In genomic region chr9:95081998-95082397, GRCh38 we compare ENCODE assay signal across 18 cellular contexts.
DNase-seq lines count a peak whose midpoint lies in the region; ATAC-seq and TF ChIP-seq lines count a peak whose summit lies in the region.
"Had no signal": no experiment of that assay in that cellular context is flagged by ENCODE, and none has a peak within 500 bp of the region (broad histone marks: within the 10 kb centered on the region; RNA-seq: fewer than 3 reads in every experiment).

No MANE protein-coding gene starts in this region.

- H3K4me3 ChIP-seq in heart right ventricle (no peak overlapping the region), sigmoid colon (no peak overlapping the region)
- H3K4me3 ChIP-seq in CD8-positive, alpha-beta T cell (ENCODE audit: low read depth, low read length) = no peak overlapping the region
- H3K4me3 ChIP-seq: hepatocyte had no signal

- POLR2A ChIA-PET in CD8-positive, alpha-beta T cell (lab: Charles Lee) = no interaction called here

- H3K4me1 ChIP-seq in heart right ventricle (peaks cover 23 to 100% (median 94%) of the 10 kb centered on the region in 9 donors), sigmoid colon (peaks cover 0 to 100% (median 91%) of the 10 kb centered on the region in 4 donors)
- H3K4me1 ChIP-seq in CD8-positive, alpha-beta T cell (ENCODE audit: insufficient read depth, low read length) = no peaks in the 10 kb centered on the region

- TF ChIP-seq POLR2A in sigmoid colon (IDR thresholded peaks at IDR 0.05) (no peak), GM18505 (IDR thresholded peaks at IDR 0.05; ENCODE audit: borderline replicate concordance, extremely low read depth, insufficient read depth, insufficient read length) (no peak)

- no peaks in the 10 kb centered on the region for H3K4me1 Mint-ChIP-seq in CD8-positive, alpha-beta T cell (ENCODE audit: low read depth)
- H3K4me1 Mint-ChIP-seq: natural killer cell had no signal

- CTCF ChIA-PET in CD8-positive, alpha-beta T cell (lab: Charles Lee) = no interaction called here

- no peak for TF ChIP-seq CTCF in heart right ventricle (IDR thresholded peaks at IDR 0.05)
- no peak for TF ChIP-seq CTCF in sigmoid colon (IDR thresholded peaks at IDR 0.05)
- no peak for TF ChIP-seq CTCF in CD8-positive, alpha-beta T cell (IDR thresholded peaks at IDR 0.05)

- H3K27ac Mint-ChIP-seq in CD8-positive, alpha-beta T cell = no peak overlapping the region
- H3K27ac Mint-ChIP-seq: natural killer cell; stimulated activated naive CD8-positive, alpha-beta T cell treated with anti-CD3 and anti-CD28 coated beads, Interleukin-15, Interleukin-2, amounts not matched to agents 100 ng/mL and 50 ng/mL, for 24 hours had no signal

- ATAC-seq in heart right ventricle = peak in 1 of 8 donors; percentile 5
- ATAC-seq in Right ventricle myocardium superior (ENCODE audit: poor library complexity) = no peak
- ATAC-seq in GM21367 (IDR thresholded peaks at IDR 0.05; ENCODE audit: unreplicated experiment) = no peak
- ATAC-seq in CD8-positive, alpha-beta T cell = no peak
- no peak for ATAC-seq in GM18505 (IDR thresholded peaks at IDR 0.05; ENCODE audit: unreplicated experiment)
- ATAC-seq: natural killer cell had no signal

- WGBS in heart right ventricle, 2 donors = 65% methylated on average over 19 of the region's 19 CpGs
- 86 to 89% methylated on average over 19 of the region's 19 CpGs for WGBS in sigmoid colon, 2 donors

- H3K4me3 Mint-ChIP-seq in CD8-positive, alpha-beta T cell = no peak overlapping the region
- H3K4me3 Mint-ChIP-seq: HFFc6; natural killer cell; stimulated activated naive CD8-positive, alpha-beta T cell treated with anti-CD3 and anti-CD28 coated beads, Interleukin-15, Interleukin-2, amounts not matched to agents 100 ng/mL and 50 ng/mL, for 24 hours had no signal

- H3K27me3 Mint-ChIP-seq in CD8-positive, alpha-beta T cell (ENCODE audit: low read depth) = no peaks in the 10 kb centered on the region
- H3K27me3 Mint-ChIP-seq: stimulated activated naive CD8-positive, alpha-beta T cell treated with anti-CD3 and anti-CD28 coated beads, Interleukin-15, Interleukin-2, amounts not matched to agents 100 ng/mL and 50 ng/mL, for 24 hours had no signal

- no peaks in the 10 kb centered on the region for H3K9me3 ChIP-seq in heart right ventricle
- H3K9me3 ChIP-seq in sigmoid colon = no peaks in the 10 kb centered on the region
- no peaks in the 10 kb centered on the region for H3K9me3 ChIP-seq in CD8-positive, alpha-beta T cell (ENCODE audit: low read length)

- no peak for TF ChIP-seq EP300 in sigmoid colon (IDR thresholded peaks at IDR 0.05)

- H3K27me3 ChIP-seq in heart right ventricle = no peaks in the 10 kb centered on the region
- no peaks in the 10 kb centered on the region for H3K27me3 ChIP-seq in sigmoid colon
- H3K27me3 ChIP-seq in CD8-positive, alpha-beta T cell (ENCODE audit: insufficient read depth, low read length) = no peaks in the 10 kb centered on the region
- H3K27me3 ChIP-seq: hepatocyte had no signal

- no peaks in the 10 kb centered on the region for H3K9me3 Mint-ChIP-seq in CD8-positive, alpha-beta T cell
- H3K9me3 Mint-ChIP-seq: HFFc6; natural killer cell; stimulated activated naive CD8-positive, alpha-beta T cell treated with anti-CD3 and anti-CD28 coated beads, Interleukin-15, Interleukin-2, amounts not matched to agents 100 ng/mL and 50 ng/mL, for 24 hours had no signal

- peak overlapping the region in 8 of 10 donors; percentile 8 to 86 (median 44) for H3K27ac ChIP-seq in heart right ventricle
- H3K27ac ChIP-seq in sigmoid colon = peak overlapping the region; percentile 77 to 99 (median 86)
- no peak overlapping the region for H3K27ac ChIP-seq in CD8-positive, alpha-beta T cell (ENCODE audit: low read depth, low read length)
- H3K27ac ChIP-seq: C4-2B, hepatocyte had no signal

- peaks cover 35% of the 10 kb centered on the region for H3K36me3 Mint-ChIP-seq in CD8-positive, alpha-beta T cell
- H3K36me3 Mint-ChIP-seq: natural killer cell had no signal

- DNase-seq in heart right ventricle (no peak), Right ventricle myocardium superior (no peak), islet precursor cell (peak; percentile 36), sigmoid colon (peak; percentile 64), HuH-7.5 (ENCODE audit: low spot score) (no peak)
- no peak for DNase-seq in CD8-positive, alpha-beta T cell
- DNase-seq: activated CD4-positive, alpha-beta T cell treated with anti-CD3 and anti-CD28 coated beads for 1 hour; effector memory CD4-positive, alpha-beta T cell; HFFc6; mesenchymal stem cell; natural killer cell; NCI-H146; NCI-H226 had no signal

- H3K36me3 ChIP-seq in heart right ventricle (peaks cover 0 to 98% (median 55%) of the 10 kb centered on the region in 9 donors), sigmoid colon (peaks cover 16 to 58% (median 45%) of the 10 kb centered on the region in 4 donors)
- H3K36me3 ChIP-seq in CD8-positive, alpha-beta T cell (ENCODE audit: insufficient read depth, low read length) = no peaks in the 10 kb centered on the region

- intact Hi-C loops in heart right ventricle (cut with DNase I) = loop anchor here in 4 of 10 donors (5.0 to 10.0 kb wide), 4 partner anchors 47 to 67 kb away; no protein-coding TSS in a partner anchor
- intact Hi-C loops in Right ventricle myocardium superior (cut with DNase I) = no loop called here
- intact Hi-C loops in sigmoid colon (cut with DNase I) = loop anchor here (5.0 kb wide), 1 partner anchor 35 kb away; no protein-coding TSS in a partner anchor
- intact Hi-C loops in CD8-positive, alpha-beta T cell (cut with DNase I, micrococcal nuclease) = no loop called here

Comparison
In these comparisons a context has a peak if more than half of its experiments do, and no peak if none do; other contexts are left out.
1. DNase-seq: peak in islet precursor cell (single experiment) and sigmoid colon (single experiment); none in heart right ventricle (0 of 2), Right ventricle myocardium superior (single experiment), CD8-positive, alpha-beta T cell (0 of 7) and HuH-7.5 (single experiment).